In genomic region chr17:79399610-79400144, GRCh38 we compare ENCODE assay signal across 17 cellular contexts.
DNase-seq lines count a peak whose midpoint lies in the region; ATAC-seq and TF ChIP-seq lines count a peak whose summit lies in the region.
"Had no signal": no experiment of that assay in that cellular context is flagged by ENCODE, and none has a peak within 500 bp of the region (broad histone marks: within the 10 kb centered on the region; RNA-seq: fewer than 3 reads in every experiment).

No MANE protein-coding gene starts in this region.

- POLR2A ChIA-PET in SK-N-SH (lab: Yijun Ruan, JAX), result no interaction called here

- no peaks in the 10 kb centered on the region for H3K9me2 ChIP-seq in SK-N-SH

- no peaks in the 10 kb centered on the region for H4K20me1 ChIP-seq in SK-N-SH (ENCODE audit: insufficient read depth)
- no peaks in the 10 kb centered on the region for H4K20me1 ChIP-seq in neural progenitor cell (ENCODE audit: low read depth)

- no peak overlapping the region for H3K4me2 ChIP-seq in SK-N-SH
- H3K4me2 ChIP-seq in neural progenitor cell, result peak overlapping the region; percentile 87

- 19% methylated on average over 15 of the region's 15 CpGs for WGBS in SK-N-SH (ENCODE audit: low lambda C conversion rate)

- H3K27ac ChIP-seq in SK-N-SH (ENCODE audit: low read depth in 2 of 2, low read length in 1 of 2) (no peak overlapping the region), neural progenitor cell (no peak overlapping the region)
- H3K27ac ChIP-seq: 22Rv1, GM23248 had no signal

- DNase-seq in SK-N-SH (peak; percentile 67), adipocyte (ENCODE audit: low read depth) (peak; percentile 25), neural progenitor cell (ENCODE audit: low spot score) (peak; percentile 43), amygdala (lab: John Stamatoyannopoulos, UW) (no peak), mucosa of gallbladder (ENCODE audit: low spot score) (no peak)
- no peak for DNase-seq in activated CD4-positive, CD25-positive, alpha-beta regulatory T cell treated with anti-CD3 and anti-CD28 coated beads, Interleukin-2, amount 50 U/mL, for 72 hours
- DNase-seq: AML-193; C1 segment of cervical spinal cord; CD4-positive, CD25-positive, alpha-beta regulatory T cell; DMS153; DMS79; GM23248 had no signal

- H3K4me3 ChIP-seq in SK-N-SH (ENCODE audit: low read depth in 2 of 2, low read length in 1 of 2) (no peak overlapping the region), adipocyte (ENCODE audit: low read length) (no peak overlapping the region), neural progenitor cell (no peak overlapping the region)
- H3K4me3 ChIP-seq: A549, GM12878, GM23248, HAP-1 had no signal

- peaks cover 15% of the 10 kb centered on the region for H3K27me3 Mint-ChIP-seq in neural progenitor cell (ENCODE audit: insufficient read depth, low read depth)

- H3K79me2 ChIP-seq in SK-N-SH (ENCODE audit: insufficient read depth) (no peaks in the 10 kb centered on the region), neural progenitor cell (ENCODE audit: low read depth) (no peaks in the 10 kb centered on the region)

- H2AFZ ChIP-seq in SK-N-SH (ENCODE audit: low read depth), result no peak overlapping the region
- no peak overlapping the region for H2AFZ ChIP-seq in neural progenitor cell (replicated peaks)
- H2AFZ ChIP-seq: GM23248 had no signal

- H3K4me1 ChIP-seq in SK-N-SH (ENCODE audit: control insufficient read depth in 1 of 2, insufficient read depth in 2 of 2, low read depth in 1 of 2, low read length in 1 of 2) (peaks cover 0 to 8% of the 10 kb centered on the region in 2 experiments; a peak in 1 of 4 replicates), adipocyte (ENCODE audit: control insufficient read depth, insufficient read depth, low read length) (no peaks in the 10 kb centered on the region), neural progenitor cell (peaks cover 37% of the 10 kb centered on the region)
- H3K4me1 ChIP-seq: HAP-1 had no signal

- CTCF ChIA-PET in SK-N-SH (lab: Yijun Ruan, JAX), result interaction anchor here (1.1 to 23.4 kb wide), 12 partner anchors 11 to 313 kb away, joined by 3 to 1340 read pairs (median 18); no protein-coding TSS in a partner anchor

- H3K36me3 ChIP-seq in SK-N-SH (replicated peaks in 1 of 2; ENCODE audit: control insufficient read depth in 1 of 2, insufficient read depth in 2 of 2, low read length in 1 of 2) (no peaks in the 10 kb centered on the region), adipocyte (ENCODE audit: control insufficient read depth, insufficient read depth, low read length, severe bottlenecking) (no peaks in the 10 kb centered on the region), neural progenitor cell (no peaks in the 10 kb centered on the region)
- H3K36me3 ChIP-seq: HAP-1 had no signal

- H3K27me3 ChIP-seq in SK-N-SH (ENCODE audit: insufficient read depth) (peaks cover 50% of the 10 kb centered on the region), adipocyte (replicated peaks; ENCODE audit: control insufficient read depth, insufficient read depth, low read length) (peaks cover 65% of the 10 kb centered on the region), neural progenitor cell (peaks cover 34% of the 10 kb centered on the region)

- H3F3A ChIP-seq in SK-N-SH (replicated peaks; ENCODE audit: insufficient read depth) (no peaks in the 10 kb centered on the region), neural progenitor cell (ENCODE audit: low read depth) (peaks cover 20% of the 10 kb centered on the region)

- no peaks in the 10 kb centered on the region for H3K36me3 Mint-ChIP-seq in neural progenitor cell
- H3K36me3 Mint-ChIP-seq: CD4-positive, CD25-positive, alpha-beta regulatory T cell had no signal

- TF ChIP-seq CTCF in SK-N-SH (IDR thresholded peaks at IDR 0.05) (no peak), neural progenitor cell (IDR thresholded peaks at IDR 0.05) (no peak)

- no peak for ATAC-seq in SK-N-SH treated with all-trans-retinoic acid at 6 μM for 48 hours
- ATAC-seq: GM12878 had no signal

- no peak for TF ChIP-seq EP300 in SK-N-SH (IDR thresholded peaks at IDR 0.05; ENCODE audit: borderline replicate concordance in 1 of 2, low read depth in 1 of 2, low read length in 1 of 2)

- peak overlapping the region; percentile 43 for H3K4me3 Mint-ChIP-seq in neural progenitor cell

- peaks cover 24% of the 10 kb centered on the region for H3K4me1 Mint-ChIP-seq in neural progenitor cell

- no peaks in the 10 kb centered on the region for H3K9me3 Mint-ChIP-seq in neural progenitor cell
- H3K9me3 Mint-ChIP-seq: CD4-positive, CD25-positive, alpha-beta regulatory T cell had no signal

- no peak overlapping the region for H3K9ac ChIP-seq in SK-N-SH
- no peak overlapping the region for H3K9ac ChIP-seq in adipocyte (ENCODE audit: low read length)
- H3K9ac ChIP-seq in neural progenitor cell, result no peak overlapping the region
- H3K9ac ChIP-seq: GM23248 had no signal

- no peak for TF ChIP-seq RAD21 in SK-N-SH (IDR thresholded peaks at IDR 0.05; ENCODE audit: low read length)

- H3K9me3 ChIP-seq in SK-N-SH, result no peaks in the 10 kb centered on the region
- H3K9me3 ChIP-seq in adipocyte (ENCODE audit: control insufficient read depth, low read length), result no peaks in the 10 kb centered on the region
- no peaks in the 10 kb centered on the region for H3K9me3 ChIP-seq in neural progenitor cell (ENCODE audit: low read depth)
- H3K9me3 ChIP-seq: A549, HAP-1 had no signal

- H3K27ac Mint-ChIP-seq in neural progenitor cell, result no peak overlapping the region

TF ChIP-seq in SK-N-SH, 30 proteins besides CTCF, POLR2A, EP300 and RAD21:
- TF ChIP-seq CHD2 (IDR thresholded peaks at IDR 0.05; ENCODE audit: low read length, partially characterized antibody), result no peak
- no peak for TF ChIP-seq TCF12 (IDR thresholded peaks at IDR 0.05)
- no peak for TF ChIP-seq SMC3 (IDR thresholded peaks at IDR 0.05; ENCODE audit: low read depth, low read length)
- TF ChIP-seq NRF1 (IDR thresholded peaks at IDR 0.05; ENCODE audit: low read depth, low read length), result no peak
- no peak for TF ChIP-seq GATA2 (CRISPR knock-in tag; IDR thresholded peaks at IDR 0.05)
- TF ChIP-seq YY1 (IDR thresholded peaks at IDR 0.05; ENCODE audit: low read depth), result no peak
- TF ChIP-seq GABPA (IDR thresholded peaks at IDR 0.05; ENCODE audit: low read depth), result no peak
- no peak for TF ChIP-seq JUND (IDR thresholded peaks at IDR 0.05)
- TF ChIP-seq ELF1 (IDR thresholded peaks at IDR 0.05), result no peak
- no peak for TF ChIP-seq FOXJ3 (CRISPR knock-in tag; IDR thresholded peaks at IDR 0.05)
- no peak for TF ChIP-seq EZH2phosphoT487 (IDR thresholded peaks at IDR 0.05; ENCODE audit: borderline replicate concordance, low read depth)
TF ChIP-seq in SK-N-SH: peak in this region for 0.

TF ChIP-seq in SK-N-SH treated with all-trans-retinoic acid at 6 μM for 48 hours, 23 proteins besides CTCF, POLR2A, EP300 and RAD21:
- TF ChIP-seq ISL1 (CRISPR knock-in tag; IDR thresholded peaks at IDR 0.05) (no peak), POU6F1 (CRISPR knock-in tag; IDR thresholded peaks at IDR 0.05; ENCODE audit: borderline replicate concordance, low read depth) (no peak), TSHZ2 (CRISPR knock-in tag; IDR thresholded peaks at IDR 0.05) (no peak), CREB5 (CRISPR knock-in tag; IDR thresholded peaks at IDR 0.05; ENCODE audit: low read depth) (no peak), ZFP30 (CRISPR knock-in tag; IDR thresholded peaks at IDR 0.05) (no peak)

Comparison
In these comparisons a context has a peak if more than half of its experiments do, and no peak if none do; other contexts are left out.
1. DNase-seq: peak in SK-N-SH (single experiment), adipocyte (single experiment) and neural progenitor cell (single experiment); none in amygdala (0 of 56), mucosa of gallbladder (single experiment) and activated CD4-positive, CD25-positive, alpha-beta regulatory T cell treated with anti-CD3 and anti-CD28 coated beads, Interleukin-2, amount 50 U/mL, for 72 hours (single experiment).